In the genomic region with DNA sequence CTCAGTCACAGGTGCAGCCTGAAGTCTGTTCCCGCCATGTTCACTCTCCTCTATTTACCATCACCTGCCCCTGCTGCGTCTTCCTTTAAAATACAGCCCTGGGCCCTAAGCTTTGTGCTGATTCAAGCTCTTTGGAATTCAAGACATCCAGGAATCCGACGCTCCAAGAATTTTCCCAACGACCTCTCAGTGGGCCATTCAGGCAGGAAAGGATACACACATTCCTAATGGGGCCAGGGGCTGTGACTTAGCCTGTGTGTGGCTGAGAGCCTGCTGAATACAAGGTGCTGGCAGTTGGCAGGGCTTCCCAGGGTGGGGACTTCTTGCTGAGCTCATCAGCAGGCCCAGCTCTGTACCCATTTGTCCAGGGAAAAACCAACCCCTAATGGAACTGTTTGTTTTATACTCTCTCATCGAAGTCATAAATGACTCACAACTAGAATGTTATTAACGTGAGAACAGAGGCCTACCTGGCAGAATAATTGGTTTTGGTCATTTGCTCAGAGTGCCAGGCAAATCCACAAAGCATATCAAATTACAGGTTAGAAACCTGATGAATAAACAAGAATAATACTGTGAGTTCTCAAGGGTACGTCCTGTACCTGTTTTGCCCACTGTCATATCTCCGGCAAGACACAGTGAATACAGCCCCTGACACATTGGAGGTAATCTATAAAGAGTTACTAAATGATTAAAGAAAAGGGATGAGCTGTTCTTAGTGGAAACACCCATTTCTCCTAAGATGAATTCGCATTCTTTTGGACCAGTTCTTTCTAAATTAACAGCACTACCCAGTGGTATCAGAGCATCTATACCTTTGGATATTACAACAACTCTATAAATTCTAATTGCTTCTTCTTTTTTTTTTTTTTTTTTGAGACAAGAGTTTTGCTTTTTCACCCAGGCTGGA, we compare ENCODE assay signal across 8 cellular contexts. TPM values are rescaled to one million over a fixed set of nuclear protein-coding genes. Genes with fewer than 3 reads are reported as not detected.
DNase-seq lines count a peak whose midpoint lies in the region; FAIRE-seq and TF ChIP-seq lines count a peak whose summit lies in the region.

No MANE protein-coding gene starts in this region.

- WGBS in H9 (ENCODE audit: extremely low coverage, insufficient read length, low lambda C conversion rate) = no CpG with 5 or more reads among the region's 10 CpGs

- H2BK120ac ChIP-seq in H9 (ENCODE audit: low read depth, low read length, poor library complexity, severe bottlenecking) = peak overlapping the region; percentile 94

- no peak overlapping the region for H3K23ac ChIP-seq in H9 (ENCODE audit: insufficient read length, low read depth, low read length)

- peak overlapping the region; percentile 71 for H2BK12ac ChIP-seq in H9 (ENCODE audit: insufficient read length, low read depth, low read length)

- H3K4me1 Mint-ChIP-seq in H9 = peaks cover 65 to 71% of the 10 kb centered on the region in 2 experiments

- H3K9me3 ChIP-seq in H9 (ENCODE audit: control insufficient read depth, low read depth, low read length) (no peaks in the 10 kb centered on the region), Peyer's patch (no peaks in the 10 kb centered on the region), A673 (ENCODE audit: low read depth, low read length, poor library complexity, severe bottlenecking) (no peaks in the 10 kb centered on the region)

- H3K56ac ChIP-seq in H9 (ENCODE audit: insufficient read length, low read depth, low read length) = no peak overlapping the region

- BruUV-seq in A673 (replicated peaks; lab: Mats Ljungman, UMichigan) = no TSS peak

- H3K27me3 ChIP-seq in H9 (ENCODE audit: insufficient read depth, low read length) = no peaks in the 10 kb centered on the region
- H3K27me3 ChIP-seq in Peyer's patch = no peaks in the 10 kb centered on the region
- H3K27me3 ChIP-seq in A673 (replicated peaks; ENCODE audit: insufficient read depth, low read depth, low read length, poor library complexity) = no peaks in the 10 kb centered on the region

- H3K4me3 ChIP-seq in Peyer's patch = no peak overlapping the region
- no peak overlapping the region for H3K4me3 ChIP-seq in A673 (ENCODE audit: low read depth, low read length, poor library complexity, severe bottlenecking)

- no peak overlapping the region for H4K5ac ChIP-seq in H9 (ENCODE audit: insufficient read length, low read depth, low read length)

- H3K36me3 ChIP-seq in Peyer's patch (no peaks in the 10 kb centered on the region), A673 (ENCODE audit: insufficient read depth, low read length, poor library complexity, severe bottlenecking) (peaks cover 14% of the 10 kb centered on the region)

- POLR2A ChIA-PET in A673 (lab: Charles Lee; ENCODE audit: low non-redundant PET) = no interaction called here

- H3K4me1 ChIP-seq in H9 (ENCODE audit: insufficient read depth, low read length) (peaks cover 16% of the 10 kb centered on the region; the same call in 1 of the 2 replicates), Peyer's patch (peaks cover 0 to 28% (median 0%) of the 10 kb centered on the region in 4 donors), A673 (ENCODE audit: insufficient read depth, low read length, poor library complexity, severe bottlenecking) (no peaks in the 10 kb centered on the region)

- H2BK15ac ChIP-seq in H9 (ENCODE audit: low read depth, low read length) = no peak overlapping the region

- peak overlapping the region; percentile 98 to 100 (median 100) for H3K27ac Mint-ChIP-seq in H9

- intact Hi-C loops in A673 (cut with micrococcal nuclease; ENCODE audit: unreplicated experiment) = no loop called here
- intact Hi-C loops in head of caudate nucleus (cut with DNase I) = no loop called here

- H3K9me3 Mint-ChIP-seq in H9 = no peaks in the 10 kb centered on the region

- H3K4ac ChIP-seq in H9 (ENCODE audit: low read depth, low read length) = peak overlapping the region; percentile 27; the same call in 1 of the 2 replicates

- H3K4me3 Mint-ChIP-seq in H9 = peak overlapping the region; percentile 43 to 74

- CTCF ChIA-PET in A673 (lab: Charles Lee) = interaction anchor here (0.5 kb wide), 1 partner anchor 37 kb away, joined by 12 read pairs; no protein-coding TSS in a partner anchor

- peak overlapping the region; percentile 62 for H3K9ac ChIP-seq in H9 (ENCODE audit: extremely low read depth, insufficient read length, low read length)

- no peak for TF ChIP-seq CTCF in H9 (conservative IDR thresholded peaks at IDR 0.05)
- TF ChIP-seq CTCF in Peyer's patch (IDR thresholded peaks at IDR 0.05) = no peak
- TF ChIP-seq CTCF in A673 (conservative IDR thresholded peaks at IDR 0.05; ENCODE audit: low read depth, low read length) = no peak

- H4K20me1 ChIP-seq in H9 (ENCODE audit: control insufficient read depth, insufficient read depth, insufficient read length) = no peaks in the 10 kb centered on the region

- peak; percentile 96 for FAIRE-seq in A204.1 (lab: Jason Lieb, UNC)

- no peaks in the 10 kb centered on the region for H3K23me2 ChIP-seq in H9 (ENCODE audit: insufficient read length, low read depth, low read length, poor library complexity, severe bottlenecking)

- peak overlapping the region; percentile 60 for H3T11ph ChIP-seq in H9 (ENCODE audit: low read length)

- no peak overlapping the region for H2AFZ ChIP-seq in H9 (ENCODE audit: low read length)

- no peak overlapping the region for H4K8ac ChIP-seq in H9 (replicated peaks; ENCODE audit: insufficient read length, low read depth, low read length)

- peak overlapping the region; percentile 66 for H2AK5ac ChIP-seq in H9 (ENCODE audit: insufficient read length, low read length)

- H3K27me3 Mint-ChIP-seq in H9 (ENCODE audit: low read depth) = peaks cover 2% of the 10 kb centered on the region

- no peaks in the 10 kb centered on the region for H3K79me1 ChIP-seq in H9 (ENCODE audit: insufficient read depth, low read depth, low read length, poor library complexity, severe bottlenecking)

- H3K18ac ChIP-seq in H9 (ENCODE audit: insufficient read length, low read depth, low read length) = peak overlapping the region; percentile 78

- TF ChIP-seq POLR2A in Peyer's patch (IDR thresholded peaks at IDR 0.05) = peak in 1 of 2 donors; percentile 89

- no peaks in the 10 kb centered on the region for H3K79me2 ChIP-seq in H9 (ENCODE audit: insufficient read depth, low read length)

- DNase-seq in H9 (peak; percentile 98), Peyer's patch (peak in 2 of 3 donors; percentile 83 to 87), fibroblast of peridontal ligament (ENCODE audit: extremely low read depth) (peak; percentile 56), renal cortical epithelial cell (ENCODE audit: low read depth) (peak; percentile 100), A673 (ENCODE audit: low spot score) (no peak), SKM-1 treated with dmso at 0.1 percent for 144 hours (lab: John Stamatoyannopoulos, UW; ENCODE audit: unreplicated experiment) (no peak), head of caudate nucleus (no peak)

- H3K14ac ChIP-seq in H9 (ENCODE audit: insufficient read depth, low read length) = no peak overlapping the region

- H4K91ac ChIP-seq in H9 (ENCODE audit: insufficient read length, low read depth, low read length) = no peak overlapping the region

- H2BK20ac ChIP-seq in H9 (ENCODE audit: low read depth, low read length, poor library complexity, severe bottlenecking) = no peak overlapping the region

- H2BK5ac ChIP-seq in H9 (ENCODE audit: insufficient read length, low read length) = peak overlapping the region; percentile 88

- peak overlapping the region; percentile 99 for H3K27ac ChIP-seq in H9 (ENCODE audit: insufficient read length, low read depth, low read length)
- H3K27ac ChIP-seq in Peyer's patch = peak overlapping the region in 3 of 4 donors; percentile 71 to 84 (median 77)
- no peak overlapping the region for H3K27ac ChIP-seq in A673 (ENCODE audit: low read depth, low read length, poor library complexity, severe bottlenecking)

- H3K36me3 Mint-ChIP-seq in H9 (ENCODE audit: insufficient read depth in 1 of 3, low read depth in 3 of 3) = peaks cover 7 to 19% (median 16%) of the 10 kb centered on the region in 3 experiments

- peak overlapping the region; percentile 53 for H3K4me2 ChIP-seq in H9 (ENCODE audit: insufficient read depth, insufficient read length, low read length)

RNA-seq across cellular contexts. Expression of gene KCMF1, which starts 12.6 kb away (rescaled TPM):
- 110 and 113 TPM in 2 replicates for total RNA-seq in H9 (2021)
- total RNA-seq in Peyer's patch = 10 to 100 TPM; 28.1 to 66.5 (median 44.3) TPM
- total RNA-seq in renal cortical epithelial cell = 95.9 and 109 TPM in 2 replicates
- 108 and 110 TPM in 2 replicates for total RNA-seq in A673 (2021)

RNA-seq across cellular contexts. Expression of gene TMSB10, which starts 52.9 kb away (rescaled TPM):
- total RNA-seq in H9 (2021) (755 and 770 TPM in 2 replicates), Peyer's patch (1,000 to 10,000 TPM; 3,771 to 5,073 (median 4,495) TPM), renal cortical epithelial cell (4,859 and 12,113 TPM in 2 replicates), A673 (2021) (2,146 and 2,488 TPM in 2 replicates)

Comparison
In these comparisons a context has a peak if more than half of its experiments do, and no peak if none do; other contexts are left out.
1. DNase-seq: peak in H9 (single experiment), Peyer's patch (2 of 3), fibroblast of peridontal ligament (single experiment) and renal cortical epithelial cell (single experiment); none in A673 (single experiment), SKM-1 treated with dmso at 0.1 percent for 144 hours (single experiment) and head of caudate nucleus (0 of 42).